9 cellular contexts compared by ENCODE assay signal in the genomic region with DNA sequence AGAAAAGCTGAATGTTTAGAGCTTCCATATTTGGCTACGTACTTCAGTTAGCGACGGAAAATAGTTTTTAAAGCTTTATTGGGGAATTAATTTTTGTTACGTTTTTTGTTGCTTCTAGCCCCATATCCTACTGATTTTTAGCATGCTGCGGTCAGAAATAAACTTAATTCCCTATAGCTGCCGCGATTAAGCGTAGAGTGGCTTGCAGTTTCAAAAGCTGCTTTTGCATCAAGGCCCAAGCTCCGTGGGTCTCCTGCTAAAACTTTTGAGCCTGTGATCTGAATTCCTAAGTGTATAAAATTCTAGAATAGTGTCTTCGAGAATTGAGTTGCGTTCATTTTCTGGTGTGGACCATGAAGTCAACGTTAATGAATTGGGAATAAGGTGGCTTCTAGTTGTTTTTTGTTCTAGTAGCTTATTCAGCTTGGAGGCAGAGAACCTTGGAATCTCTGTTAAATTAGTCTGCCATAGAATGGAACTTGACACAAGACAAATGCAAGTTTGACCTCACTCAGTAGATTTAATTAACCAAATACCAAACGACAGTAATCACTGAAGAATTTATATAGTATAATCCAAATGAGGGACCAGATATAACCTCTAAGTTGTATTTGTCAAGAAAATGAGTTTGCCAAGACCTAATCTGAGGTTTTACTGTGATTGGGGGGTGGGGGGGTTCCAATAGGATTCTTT. TPM values are rescaled to one million over a fixed set of nuclear protein-coding genes. Genes with fewer than 3 reads are reported as not detected.
DNase-seq lines count a peak whose midpoint lies in the region; ATAC-seq and TF ChIP-seq lines count a peak whose summit lies in the region.
"Had no signal": no experiment of that assay in that cellular context is flagged by ENCODE, and none has a peak within 500 bp of the region (broad histone marks: within the 10 kb centered on the region; RNA-seq: fewer than 3 reads in every experiment).

No MANE protein-coding gene starts in this region.

- H3K27ac ChIP-seq in A673 (ENCODE audit: low read depth, low read length, poor library complexity, severe bottlenecking) (peak overlapping the region; percentile 86), mucosa of rectum (ENCODE audit: low read depth in 2 of 2, low read length in 2 of 2) (peak overlapping the region; percentile 88 to 91)

- H3K4me1 ChIP-seq in A673 (ENCODE audit: insufficient read depth, low read length, poor library complexity, severe bottlenecking), result peaks cover 22% of the 10 kb centered on the region
- H3K4me1 ChIP-seq in mucosa of rectum (ENCODE audit: control insufficient read depth in 2 of 2, insufficient read depth in 2 of 2, low read length in 2 of 2), result peaks cover 16 to 19% of the 10 kb centered on the region in 2 donors

- TF ChIP-seq CTCF in A673 (conservative IDR thresholded peaks at IDR 0.05; ENCODE audit: low read depth, low read length) (no peak), cardiac fibroblast (IDR thresholded peaks at IDR 0.05; ENCODE audit: low read depth, low read length) (no peak)

- CTCF ChIA-PET in A673 (lab: Charles Lee), result no interaction called here

- DNase-seq in A673 (ENCODE audit: low spot score) (no peak), cardiac fibroblast (ENCODE audit: low read depth in 2 of 2) (no peak), SKM-1 (lab: John Stamatoyannopoulos, UW; ENCODE audit: unreplicated experiment) (no peak)
- DNase-seq in Jurkat, Clone E6-1 (ENCODE audit: low read depth, low spot score), result no peak

- POLR2A ChIA-PET in A673 (lab: Charles Lee; ENCODE audit: low non-redundant PET), result no interaction called here

- intact Hi-C loops in A673 (cut with micrococcal nuclease; ENCODE audit: unreplicated experiment), result no loop called here

- peak overlapping the region; percentile 96 for H3K4me3 ChIP-seq in A673 (ENCODE audit: low read depth, low read length, poor library complexity, severe bottlenecking)
- peak overlapping the region; percentile 94 for H3K4me3 ChIP-seq in Jurkat, Clone E6-1 (ENCODE audit: low read length)
- H3K4me3 ChIP-seq in cardiac fibroblast (replicated peaks in 1 of 2; ENCODE audit: low read depth in 2 of 2, low read length in 2 of 2), result peak overlapping the region; percentile 95 to 98
- H3K4me3 ChIP-seq in mucosa of rectum (ENCODE audit: low read length in 2 of 2), result peak overlapping the region; percentile 98 to 99

- no peaks in the 10 kb centered on the region for H3K27me3 ChIP-seq in A673 (replicated peaks; ENCODE audit: insufficient read depth, low read depth, low read length, poor library complexity)
- H3K27me3 ChIP-seq in mucosa of rectum (ENCODE audit: control insufficient read depth in 2 of 2, insufficient read depth in 2 of 2, low read length in 2 of 2), result no peaks in the 10 kb centered on the region

- no peak for ATAC-seq in HG02571 (IDR thresholded peaks at IDR 0.05; ENCODE audit: unreplicated experiment)
- no peak for ATAC-seq in GM21619 (IDR thresholded peaks at IDR 0.05; ENCODE audit: unreplicated experiment)
- no peak for ATAC-seq in GM18861 (IDR thresholded peaks at IDR 0.05; ENCODE audit: unreplicated experiment)

- H3K9ac ChIP-seq in mucosa of rectum (ENCODE audit: low read depth in 1 of 2, low read length in 2 of 2), result peak overlapping the region; percentile 90 to 99

- H3K9me3 ChIP-seq in A673 (ENCODE audit: low read depth, low read length, poor library complexity, severe bottlenecking) (no peaks in the 10 kb centered on the region), mucosa of rectum (ENCODE audit: control insufficient read depth in 2 of 2, low read length in 2 of 2) (no peaks in the 10 kb centered on the region)

- BruUV-seq in A673 (replicated peaks; lab: Mats Ljungman, UMichigan), result TSS peak; percentile 59

- H3K36me3 ChIP-seq in A673 (ENCODE audit: insufficient read depth, low read length, poor library complexity, severe bottlenecking) (no peaks in the 10 kb centered on the region), mucosa of rectum (ENCODE audit: control insufficient read depth in 2 of 2, insufficient read depth in 2 of 2, low read length in 2 of 2) (no peaks in the 10 kb centered on the region)

RNA-seq across cellular contexts. Expression of a gene that starts 1.0 kb away (rescaled TPM):
- 161 and 162 TPM in 2 replicates for total RNA-seq in A673 (2021)
- polyA plus RNA-seq in Jurkat, Clone E6-1 (2012; ENCODE audit: insufficient read depth, insufficient read length), result 67.1 TPM

RNA-seq across cellular contexts. Expression of a gene that starts 35.5 kb away (rescaled TPM):
- total RNA-seq in A673 (2021), result not detected in 2 replicates
- polyA plus RNA-seq in Jurkat, Clone E6-1 (2012; ENCODE audit: insufficient read depth, insufficient read length), result not detected
- total RNA-seq: SK-MEL-5 had no signal

RNA-seq across cellular contexts. Expression of a gene that starts 51.6 kb away (rescaled TPM):
- 4.4 and 6.9 TPM in 2 replicates for total RNA-seq in A673 (2021)
- polyA plus RNA-seq in Jurkat, Clone E6-1 (2012; ENCODE audit: insufficient read depth, insufficient read length), result 35.1 TPM
